In the genomic region with DNA sequence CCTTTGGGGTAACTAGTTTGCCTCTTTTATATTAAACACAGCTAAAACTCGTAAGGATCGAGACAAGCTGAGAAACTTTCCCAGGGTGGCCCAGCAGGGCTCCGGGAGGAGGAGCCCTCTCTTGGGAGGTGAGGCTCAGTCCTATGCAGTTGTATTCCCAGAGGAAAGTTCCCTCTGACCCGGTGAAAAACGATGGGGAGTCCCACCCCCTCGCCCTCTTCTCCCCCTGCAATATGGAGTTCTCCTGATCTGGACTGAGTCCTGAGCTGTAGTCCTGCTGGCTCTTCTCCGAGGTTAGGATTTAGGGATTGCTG, we compare ENCODE assay signal across 28 cellular contexts. TPM values are rescaled to one million over a fixed set of nuclear protein-coding genes. Genes with fewer than 3 reads are reported as not detected.
DNase-seq lines count a peak whose midpoint lies in the region; ATAC-seq and TF ChIP-seq lines count a peak whose summit lies in the region.
"Had no signal": no experiment of that assay in that cellular context is flagged by ENCODE, and none has a peak within 500 bp of the region (broad histone marks: within the 10 kb centered on the region; RNA-seq: fewer than 3 reads in every experiment).

No MANE protein-coding gene starts in this region.

- H3K36me3 ChIP-seq in MM.1S (replicated peaks; ENCODE audit: insufficient read depth, low read length), result no peaks in the 10 kb centered on the region
- H3K36me3 ChIP-seq in muscle layer of colon (ENCODE audit: insufficient read depth, low read length), result no peaks in the 10 kb centered on the region
- H3K36me3 ChIP-seq in SJCRH30, result no peaks in the 10 kb centered on the region
- H3K36me3 ChIP-seq in right lobe of liver, result no peaks in the 10 kb centered on the region
- H3K36me3 ChIP-seq: gastroesophageal sphincter, right atrium auricular region, vagina had no signal

- no peaks in the 10 kb centered on the region for H3K27me3 ChIP-seq in MM.1S (replicated peaks; ENCODE audit: insufficient read depth, low read length)
- no peaks in the 10 kb centered on the region for H3K27me3 ChIP-seq in muscle layer of colon (ENCODE audit: control insufficient read depth in 1 of 2, insufficient read depth in 2 of 2, low read length in 2 of 2)
- no peaks in the 10 kb centered on the region for H3K27me3 ChIP-seq in SJCRH30
- H3K27me3 ChIP-seq in right lobe of liver, result peaks cover 0 to 17% of the 10 kb centered on the region in 2 donors
- H3K27me3 ChIP-seq: vagina had no signal

- H2AFZ ChIP-seq in MM.1S (ENCODE audit: low read length), result no peak overlapping the region

- no peaks in the 10 kb centered on the region for H3K9me2 ChIP-seq in MM.1S (replicated peaks; ENCODE audit: insufficient read depth, low read length)

- no peak overlapping the region for H3K27ac Mint-ChIP-seq in stimulated activated naive B cell treated with anti-CD40 and anti-IgM and Interleukin-4, amounts not matched to agents 10 μg/mL and 1 μg/mL and 100 μg/mL, for 72 hours
- H3K27ac Mint-ChIP-seq: activated naive CD4-positive, alpha-beta T cell treated with anti-CD3 and anti-CD28 coated beads, Interleukin-2, amount 10 ng/mL, durations not matched to agents 7 days and 5 days; effector memory CD8-positive, alpha-beta T cell had no signal

- H3K27ac ChIP-seq in MM.1S (ENCODE audit: low read length), result no peak overlapping the region
- no peak overlapping the region for H3K27ac ChIP-seq in coronary artery
- no peak overlapping the region for H3K27ac ChIP-seq in muscle layer of colon (ENCODE audit: low read depth, low read length)
- no peak overlapping the region for H3K27ac ChIP-seq in SJCRH30
- H3K27ac ChIP-seq in right lobe of liver, result no peak overlapping the region
- H3K27ac ChIP-seq: gastroesophageal sphincter, HL-60, right atrium auricular region, vagina had no signal

- no peak overlapping the region for H3K9ac ChIP-seq in MM.1S (ENCODE audit: low read length)
- no peak overlapping the region for H3K9ac ChIP-seq in muscle layer of colon (ENCODE audit: low read length)

- no peaks in the 10 kb centered on the region for H3F3A ChIP-seq in MM.1S (ENCODE audit: insufficient read depth, low read length)

- no peaks in the 10 kb centered on the region for H4K20me1 ChIP-seq in MM.1S (ENCODE audit: insufficient read depth, low read length)

- ATAC-seq in stimulated activated naive B cell treated with anti-CD40 and anti-IgM and Interleukin-4, amounts not matched to agents 10 μg/mL and 1 μg/mL and 100 μg/mL, for 72 hours (replicated peaks), result no peak
- no peak for ATAC-seq in right lobe of liver
- ATAC-seq: activated T-cell treated with anti-CD3 and anti-CD28 coated beads, Interleukin-2, amount 50 U/mL, for 4 hours; effector memory CD8-positive, alpha-beta T cell; gastroesophageal sphincter; Right ventricle myocardium inferior had no signal

- no peaks in the 10 kb centered on the region for H3K79me2 ChIP-seq in MM.1S (ENCODE audit: low read length)

- peaks cover 0 to 7% of the 10 kb centered on the region in 2 donors for H3K27me3 Mint-ChIP-seq in stimulated activated naive B cell treated with anti-CD40 and anti-IgM and Interleukin-4, amounts not matched to agents 10 μg/mL and 1 μg/mL and 100 μg/mL, for 72 hours

- no peaks in the 10 kb centered on the region for H3K4me1 Mint-ChIP-seq in stimulated activated naive B cell treated with anti-CD40 and anti-IgM and Interleukin-4, amounts not matched to agents 10 μg/mL and 1 μg/mL and 100 μg/mL, for 72 hours
- H3K4me1 Mint-ChIP-seq: activated naive CD4-positive, alpha-beta T cell treated with anti-CD3 and anti-CD28 coated beads, Interleukin-2, amount 10 ng/mL, durations not matched to agents 7 days and 5 days had no signal

- H3K9me3 Mint-ChIP-seq in stimulated activated naive B cell treated with anti-CD40 and anti-IgM and Interleukin-4, amounts not matched to agents 10 μg/mL and 1 μg/mL and 100 μg/mL, for 72 hours, result no peaks in the 10 kb centered on the region
- H3K9me3 Mint-ChIP-seq: activated naive CD4-positive, alpha-beta T cell treated with anti-CD3 and anti-CD28 coated beads, Interleukin-2, amount 10 ng/mL, durations not matched to agents 7 days and 5 days had no signal

- H3K36me3 Mint-ChIP-seq in stimulated activated naive B cell treated with anti-CD40 and anti-IgM and Interleukin-4, amounts not matched to agents 10 μg/mL and 1 μg/mL and 100 μg/mL, for 72 hours, result no peaks in the 10 kb centered on the region
- H3K36me3 Mint-ChIP-seq: activated naive CD4-positive, alpha-beta T cell treated with anti-CD3 and anti-CD28 coated beads, Interleukin-2, amount 10 ng/mL, durations not matched to agents 7 days and 5 days had no signal

- no peak for TF ChIP-seq POLR2A in right lobe of liver (IDR thresholded peaks at IDR 0.05)

- H3K4me3 ChIP-seq in MM.1S (ENCODE audit: low read length) (peak overlapping the region; percentile 57; the same call in 1 of the 2 replicates), coronary artery (peak overlapping the region; percentile 32), muscle layer of colon (ENCODE audit: low read depth in 1 of 2, low read length in 2 of 2) (peak overlapping the region; percentile 28 to 51), SJCRH30 (no peak overlapping the region), right lobe of liver (no peak overlapping the region)

- H3K4me1 ChIP-seq in MM.1S (ENCODE audit: low read length), result 0 out of 2 replicates have a peak, but pooled peaks cover 5% of the 10 kb centered on the region
- peaks cover 4% of the 10 kb centered on the region for H3K4me1 ChIP-seq in muscle layer of colon (ENCODE audit: insufficient read depth, low read length)
- H3K4me1 ChIP-seq in SJCRH30, result no peaks in the 10 kb centered on the region
- H3K4me1 ChIP-seq in right lobe of liver, result peaks cover 0 to 9% (median 0%) of the 10 kb centered on the region in 4 donors

- H3K9me3 ChIP-seq in MM.1S (replicated peaks; ENCODE audit: insufficient read depth, low read length) (no peaks in the 10 kb centered on the region), muscle layer of colon (ENCODE audit: low read length) (no peaks in the 10 kb centered on the region), SJCRH30 (replicated peaks) (no peaks in the 10 kb centered on the region), right lobe of liver (no peaks in the 10 kb centered on the region)
- H3K9me3 ChIP-seq: gastroesophageal sphincter, right atrium auricular region, vagina had no signal

- DNase-seq in MM.1S (no peak), coronary artery (ENCODE audit: low spot score) (no peak), superior temporal gyrus (ENCODE audit: extremely low spot score) (peak; percentile 56), SJCRH30 (no peak), right lobe of liver (no peak)
- no peak for DNase-seq in stimulated activated naive B cell treated with anti-CD40 and anti-IgM and Interleukin-4, amounts not matched to agents 10 μg/mL and 1 μg/mL and 100 μg/mL, for 72 hours
- DNase-seq: activated naive CD4-positive, alpha-beta T cell treated with anti-CD3 and anti-CD28 coated beads, Interleukin-2, amount 10 ng/mL, durations not matched to agents 7 days and 5 days; activated T-cell treated with anti-CD3 and anti-CD28 coated beads, Interleukin-2, amount 50 U/mL, for 4 hours; aorta; cerebellar nuclear complex; effector memory CD8-positive, alpha-beta T cell; H7; IMR-90; kidney glomerular epithelial cell; NCI-H1436; NCI-H524 treated with DMSO at 0.1 percent for 48 hours; stimulated activated CD4-positive, alpha-beta T cell treated with anti-CD3 and anti-CD28 coated beads, Interleukin-15, amount 100 ng/mL, for 24 hours; stimulated activated CD8-positive, alpha-beta memory T cell treated with anti-CD3 and anti-CD28 coated beads, Interleukin-4, amount 100 ng/mL, for 48 hours; SW 1271 had no signal

- TF ChIP-seq CTCF in MM.1S (IDR thresholded peaks at IDR 0.05; ENCODE audit: low read length) (no peak), coronary artery (IDR thresholded peaks at IDR 0.05) (no peak), right lobe of liver (IDR thresholded peaks at IDR 0.05) (no peak)

- H3K4me3 Mint-ChIP-seq in stimulated activated naive B cell treated with anti-CD40 and anti-IgM and Interleukin-4, amounts not matched to agents 10 μg/mL and 1 μg/mL and 100 μg/mL, for 72 hours, result no peak overlapping the region
- H3K4me3 Mint-ChIP-seq: activated naive CD4-positive, alpha-beta T cell treated with anti-CD3 and anti-CD28 coated beads, Interleukin-2, amount 10 ng/mL, durations not matched to agents 7 days and 5 days; activated T-cell treated with anti-CD3 and anti-CD28 coated beads, Interleukin-2, amount 50 U/mL, for 4 hours; effector memory CD8-positive, alpha-beta T cell had no signal

- intact Hi-C loops in right lobe of liver (cut with DNase I), result no loop called here

- WGBS in right lobe of liver (ENCODE audit: insufficient coverage, low coverage, low lambda C conversion rate, missing lambda C conversion rate), result 18% methylated on average over 7 of the region's 7 CpGs

- H3K4me2 ChIP-seq in MM.1S (ENCODE audit: low read depth, low read length), result peak overlapping the region; percentile 91

RNA-seq across cellular contexts. Expression of a gene that starts 1.3 kb away (rescaled TPM):
- total RNA-seq in SJCRH30 (2014; rRNA removed; shearing (Covaris generic)), result not detected in 2 replicates
- total RNA-seq in right lobe of liver, result under 1 TPM in 1 of 6 experiments, not detected in 5; 0.35 TPM
- total RNA-seq: activated CD8-positive, alpha-beta memory T cell treated with anti-CD3 and anti-CD28 coated beads for 36 hours; activated T-cell treated with anti-CD3 and anti-CD28 coated beads, Interleukin-2, amount 50 U/mL, for 4 hours; lung microvascular endothelial cell; OCI-LY7 had no signal

Comparison
In these comparisons a context has a peak if more than half of its experiments do, and no peak if none do; other contexts are left out.
1. H3K4me3 ChIP-seq: peak in MM.1S (single experiment), coronary artery (single experiment) and muscle layer of colon (2 of 2); none in SJCRH30 (single experiment) and right lobe of liver (0 of 3).